ENCODE assay signal across 26 cellular contexts in genomic region chr15:82698711-82699345, GRCh38. TPM values are rescaled to one million over a fixed set of nuclear protein-coding genes. Genes with fewer than 3 reads are reported as not detected.
"Had no signal": no experiment of that assay in that cellular context is flagged by ENCODE, and none has a peak within 500 bp of the region (broad histone marks: within the 10 kb centered on the region; RNA-seq: fewer than 3 reads in every experiment).

No MANE protein-coding gene starts in this region.

- H3K4me1 Mint-ChIP-seq: activated naive CD4-positive, alpha-beta T cell treated with anti-CD3 and anti-CD28 coated beads, Interleukin-2, amount 10 ng/mL, durations not matched to agents 7 days and 5 days; naive thymus-derived CD8-positive, alpha-beta T cell; stimulated activated naive B cell treated with anti-CD40 and anti-IgM and Interleukin-4, amounts not matched to agents 10 μg/mL and 1 μg/mL and 100 μg/mL, for 72 hours had no signal

- H3K27me3 ChIP-seq: body of pancreas, foreskin keratinocyte, right lobe of liver, testis, vagina had no signal

- H3K27me3 Mint-ChIP-seq: activated naive CD4-positive, alpha-beta T cell treated with anti-CD3 and anti-CD28 coated beads, Interleukin-2, amount 10 ng/mL, durations not matched to agents 7 days and 5 days; type B pancreatic cell had no signal

- H3K9me3 ChIP-seq: body of pancreas, lower lobe of right lung, right lobe of liver, testis, vagina had no signal

- H3K36me3 ChIP-seq: lower lobe of right lung, right lobe of liver, vagina had no signal

- H3K9me3 Mint-ChIP-seq: activated CD4-positive, alpha-beta memory T cell treated with anti-CD3 and anti-CD28 coated beads for 36 hours; activated naive CD4-positive, alpha-beta T cell treated with anti-CD3 and anti-CD28 coated beads, Interleukin-2, amount 10 ng/mL, durations not matched to agents 7 days and 5 days; naive thymus-derived CD8-positive, alpha-beta T cell; stimulated activated naive B cell treated with anti-CD40 and anti-IgM and Interleukin-4, amounts not matched to agents 10 μg/mL and 1 μg/mL and 100 μg/mL, for 72 hours; type B pancreatic cell had no signal

- H3K4me3 Mint-ChIP-seq: activated CD4-positive, alpha-beta memory T cell treated with anti-CD3 and anti-CD28 coated beads for 36 hours; activated naive CD4-positive, alpha-beta T cell treated with anti-CD3 and anti-CD28 coated beads, Interleukin-2, amount 10 ng/mL, durations not matched to agents 7 days and 5 days; naive thymus-derived CD8-positive, alpha-beta T cell; stimulated activated naive B cell treated with anti-CD40 and anti-IgM and Interleukin-4, amounts not matched to agents 10 μg/mL and 1 μg/mL and 100 μg/mL, for 72 hours; type B pancreatic cell had no signal

- ATAC-seq: body of pancreas; foreskin keratinocyte; left lobe of liver; naive thymus-derived CD8-positive, alpha-beta T cell; stimulated activated naive B cell treated with anti-CD40 and anti-IgM and Interleukin-4, amounts not matched to agents 10 μg/mL and 1 μg/mL and 100 μg/mL, for 72 hours had no signal

- H3K4me1 ChIP-seq: body of pancreas, foreskin keratinocyte, lower lobe of right lung, right lobe of liver, testis, vagina had no signal

- H3K27ac Mint-ChIP-seq: activated CD4-positive, alpha-beta memory T cell treated with anti-CD3 and anti-CD28 coated beads for 36 hours; activated naive CD4-positive, alpha-beta T cell treated with anti-CD3 and anti-CD28 coated beads, Interleukin-2, amount 10 ng/mL, durations not matched to agents 7 days and 5 days; naive thymus-derived CD8-positive, alpha-beta T cell; stimulated activated naive B cell treated with anti-CD40 and anti-IgM and Interleukin-4, amounts not matched to agents 10 μg/mL and 1 μg/mL and 100 μg/mL, for 72 hours; type B pancreatic cell had no signal

- H3K27ac ChIP-seq: body of pancreas, foreskin keratinocyte, lower lobe of right lung, right lobe of liver, testis, vagina had no signal

- H3K4me3 ChIP-seq: body of pancreas, lower lobe of right lung, right lobe of liver, testis, vagina had no signal

- H3K36me3 Mint-ChIP-seq: activated CD4-positive, alpha-beta memory T cell treated with anti-CD3 and anti-CD28 coated beads for 36 hours; activated naive CD4-positive, alpha-beta T cell treated with anti-CD3 and anti-CD28 coated beads, Interleukin-2, amount 10 ng/mL, durations not matched to agents 7 days and 5 days; naive thymus-derived CD8-positive, alpha-beta T cell; stimulated activated naive B cell treated with anti-CD40 and anti-IgM and Interleukin-4, amounts not matched to agents 10 μg/mL and 1 μg/mL and 100 μg/mL, for 72 hours; type B pancreatic cell had no signal

- DNase-seq: activated CD4-positive, alpha-beta memory T cell treated with anti-CD3 and anti-CD28 coated beads for 36 hours; activated CD4-positive, alpha-beta T cell treated with anti-CD3 and anti-CD28 coated beads for 48 hours; activated CD4-positive, CD25-positive, alpha-beta regulatory T cell; activated effector memory CD4-positive, alpha-beta T cell treated with anti-CD3 and anti-CD28 coated beads, Interleukin-2, amount 50 U/mL, for 16 hours; activated naive CD4-positive, alpha-beta T cell treated with anti-CD3 and anti-CD28 coated beads, Interleukin-2, amount 10 ng/mL, durations not matched to agents 7 days and 5 days; activated T-cell treated with anti-CD3 and anti-CD28 coated beads for 4 hours; amygdala; body of pancreas; effector CD4-positive, alpha-beta T cell; erythroblast; foreskin keratinocyte; kidney; lower lobe of right lung; naive thymus-derived CD8-positive, alpha-beta T cell; nucleus accumbens; right lobe of liver; small intestine; stimulated activated CD4-positive, alpha-beta T cell treated with anti-CD3 and anti-CD28 coated beads, Interleukin-2, amount 100 ng/mL, for 24 hours; stimulated activated naive B cell treated with anti-CD40 and anti-IgM and Interleukin-4, amounts not matched to agents 10 μg/mL and 1 μg/mL and 100 μg/mL, for 72 hours; T1000; testis had no signal

RNA-seq across cellular contexts. Expression of gene AP3B2, which starts 10.8 kb away (rescaled TPM):
- total RNA-seq: glomerular endothelial cell; left lobe of liver; T-helper 1 cell treated with Interleukin-12 subunit alpha and Interleukin-12 subunit beta and Interleukin-4 antibody, amounts not matched to agents 30 ng/mL and 1 ng/mL, for 36 hours had no signal

RNA-seq across cellular contexts. Expression of gene CPEB1, which starts 51.7 kb away (rescaled TPM):
- total RNA-seq: foreskin keratinocyte; glomerular endothelial cell; right lobe of liver; T-helper 1 cell treated with Interleukin-12 subunit alpha and Interleukin-12 subunit beta and Interleukin-4 antibody, amounts not matched to agents 30 ng/mL and 1 ng/mL, for 36 hours had no signal
- polyA plus RNA-seq: foreskin keratinocyte had no signal
